ENCODE assay signal across 1 cellular context in the genomic region with DNA sequence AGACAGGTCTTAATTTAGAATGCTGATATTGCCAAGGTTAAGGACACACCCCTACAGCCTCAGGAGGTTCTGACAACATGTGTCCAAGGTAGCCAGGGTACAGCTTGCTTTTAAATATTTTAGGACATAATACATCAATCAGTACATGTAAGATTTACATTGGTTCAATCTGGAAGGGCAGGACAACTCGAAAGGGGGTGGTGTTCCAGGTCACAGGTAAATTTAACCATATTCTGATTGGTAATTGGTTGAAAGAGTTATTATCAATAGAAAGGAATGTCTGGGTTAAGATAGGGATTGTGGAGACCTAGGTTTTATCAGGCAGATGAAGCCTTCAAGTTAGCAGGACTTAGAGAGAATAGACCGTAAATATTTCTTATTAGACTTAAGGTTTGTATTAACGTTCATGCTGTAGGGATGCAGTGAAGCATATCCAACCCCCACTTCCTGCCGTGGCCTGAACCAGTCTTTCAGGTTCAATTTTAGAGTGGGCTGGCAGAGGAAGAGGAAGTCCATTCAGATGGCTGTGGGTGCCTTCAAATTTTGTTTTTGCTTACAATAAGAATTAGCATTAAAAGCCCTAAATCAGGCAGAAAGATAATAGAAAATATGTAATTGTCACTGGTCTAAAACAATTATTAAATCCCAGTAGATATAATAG.
TF ChIP-seq lines count a peak whose summit lies in the region.

No MANE protein-coding gene starts in this region.

TF ChIP-seq in WTC11, 78 proteins besides CTCF, POLR2A, EP300 and RAD21 (continued from another document):
- TF ChIP-seq, protein P1, sequence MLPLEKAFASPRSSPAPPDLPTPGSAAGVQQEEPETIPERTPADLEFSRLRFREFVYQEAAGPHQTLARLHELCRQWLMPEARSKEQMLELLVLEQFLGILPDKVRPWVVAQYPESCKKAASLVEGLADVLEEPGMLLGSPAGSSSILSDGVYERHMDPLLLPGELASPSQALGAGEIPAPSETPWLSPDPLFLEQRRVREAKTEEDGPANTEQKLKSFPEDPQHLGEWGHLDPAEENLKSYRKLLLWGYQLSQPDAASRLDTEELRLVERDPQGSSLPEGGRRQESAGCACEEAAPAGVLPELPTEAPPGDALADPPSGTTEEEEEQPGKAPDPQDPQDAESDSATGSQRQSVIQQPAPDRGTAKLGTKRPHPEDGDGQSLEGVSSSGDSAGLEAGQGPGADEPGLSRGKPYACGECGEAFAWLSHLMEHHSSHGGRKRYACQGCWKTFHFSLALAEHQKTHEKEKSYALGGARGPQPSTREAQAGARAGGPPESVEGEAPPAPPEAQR (CRISPR knock-in tag; IDR thresholded peaks at IDR 0.05), result no peak
- TF ChIP-seq SMAD3 (CRISPR knock-in tag; IDR thresholded peaks at IDR 0.05; ENCODE audit: borderline replicate concordance) (no peak), ZNF396 (CRISPR knock-in tag; IDR thresholded peaks at IDR 0.05; ENCODE audit: borderline replicate concordance) (no peak), FOXJ3 (CRISPR knock-in tag; IDR thresholded peaks at IDR 0.05; ENCODE audit: borderline replicate concordance) (no peak), ZNF138 (CRISPR knock-in tag; conservative IDR thresholded peaks at IDR 0.05) (no peak), RELA (CRISPR knock-in tag; IDR thresholded peaks at IDR 0.05; ENCODE audit: borderline replicate concordance) (no peak)
- TF ChIP-seq, protein P2, sequence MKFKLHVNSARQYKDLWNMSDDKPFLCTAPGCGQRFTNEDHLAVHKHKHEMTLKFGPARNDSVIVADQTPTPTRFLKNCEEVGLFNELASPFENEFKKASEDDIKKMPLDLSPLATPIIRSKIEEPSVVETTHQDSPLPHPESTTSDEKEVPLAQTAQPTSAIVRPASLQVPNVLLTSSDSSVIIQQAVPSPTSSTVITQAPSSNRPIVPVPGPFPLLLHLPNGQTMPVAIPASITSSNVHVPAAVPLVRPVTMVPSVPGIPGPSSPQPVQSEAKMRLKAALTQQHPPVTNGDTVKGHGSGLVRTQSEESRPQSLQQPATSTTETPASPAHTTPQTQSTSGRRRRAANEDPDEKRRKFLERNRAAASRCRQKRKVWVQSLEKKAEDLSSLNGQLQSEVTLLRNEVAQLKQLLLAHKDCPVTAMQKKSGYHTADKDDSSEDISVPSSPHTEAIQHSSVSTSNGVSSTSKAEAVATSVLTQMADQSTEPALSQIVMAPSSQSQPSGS (CRISPR knock-in tag; IDR thresholded peaks at IDR 0.05; ENCODE audit: borderline replicate concordance, low read depth), result no peak
